Comparison of ENCODE assay signal across 18 cellular contexts in the genomic region with DNA sequence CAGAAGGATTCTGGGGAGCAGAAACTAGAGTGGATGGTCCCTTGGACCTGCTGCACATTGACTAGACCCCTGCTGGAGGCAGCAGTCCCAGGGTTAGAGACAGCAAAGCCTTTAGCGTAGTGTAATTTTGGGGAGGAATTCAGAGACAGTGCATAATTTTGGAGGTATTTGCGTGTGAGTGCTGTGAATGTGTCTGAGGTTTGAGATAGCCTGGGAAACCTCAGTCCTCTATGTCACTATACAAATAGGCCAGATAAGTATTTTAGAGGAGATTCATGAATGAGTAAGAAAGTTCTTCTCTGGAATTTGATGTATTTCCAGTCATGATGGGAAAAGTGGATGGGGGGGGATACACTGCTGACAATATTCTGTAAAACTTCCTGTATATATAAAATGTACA.
"Had no signal": no experiment of that assay in that cellular context is flagged by ENCODE, and none has a peak within 500 bp of the region (broad histone marks: within the 10 kb centered on the region; RNA-seq: fewer than 3 reads in every experiment).

No MANE protein-coding gene starts in this region.

- DNase-seq: colonic mucosa; dermis blood vessel endothelial cell; erythroblast; glutamatergic neuron; immature natural killer cell; left ventricle myocardium inferior; lower lobe of right lung; natural killer cell; ovary; stimulated activated CD4-positive, alpha-beta T cell treated with anti-CD3 and anti-CD28 coated beads, Interleukin-2, amount 100 ng/mL, for 48 hours; stimulated activated naive CD4-positive, alpha-beta T cell treated with Interleukin-2 at 50 U/mL for 16 hours; thyroid gland; upper lobe of left lung; uterus had no signal

- H3K27me3 ChIP-seq: colonic mucosa, gastroesophageal sphincter, ovary, right atrium auricular region, suprapubic skin, thyroid gland, upper lobe of left lung, uterus had no signal

- H3K4me1 ChIP-seq: colonic mucosa, gastroesophageal sphincter, left ventricle myocardium inferior, lower lobe of right lung, suprapubic skin, thyroid gland, uterus had no signal

- H3K27ac ChIP-seq: colonic mucosa, gastroesophageal sphincter, left ventricle myocardium inferior, lower lobe of right lung, ovary, right atrium auricular region, suprapubic skin, thyroid gland, upper lobe of left lung, uterus had no signal

- H3K36me3 ChIP-seq: colonic mucosa, gastroesophageal sphincter, left ventricle myocardium inferior, lower lobe of right lung, ovary, right atrium auricular region, suprapubic skin, thyroid gland, upper lobe of left lung, uterus had no signal

- H3K9me3 ChIP-seq: colonic mucosa, gastroesophageal sphincter, left ventricle myocardium inferior, lower lobe of right lung, ovary, right atrium auricular region, suprapubic skin, thyroid gland, upper lobe of left lung, uterus had no signal

- H3K4me2 ChIP-seq: smooth muscle cell had no signal

- H3K4me3 ChIP-seq: colonic mucosa, gastroesophageal sphincter, left ventricle myocardium inferior, lower lobe of right lung, ovary, right atrium auricular region, smooth muscle cell, suprapubic skin, thyroid gland, upper lobe of left lung, uterus had no signal

- ATAC-seq: gastroesophageal sphincter, lower lobe of right lung, natural killer cell had no signal
